In the genomic region with DNA sequence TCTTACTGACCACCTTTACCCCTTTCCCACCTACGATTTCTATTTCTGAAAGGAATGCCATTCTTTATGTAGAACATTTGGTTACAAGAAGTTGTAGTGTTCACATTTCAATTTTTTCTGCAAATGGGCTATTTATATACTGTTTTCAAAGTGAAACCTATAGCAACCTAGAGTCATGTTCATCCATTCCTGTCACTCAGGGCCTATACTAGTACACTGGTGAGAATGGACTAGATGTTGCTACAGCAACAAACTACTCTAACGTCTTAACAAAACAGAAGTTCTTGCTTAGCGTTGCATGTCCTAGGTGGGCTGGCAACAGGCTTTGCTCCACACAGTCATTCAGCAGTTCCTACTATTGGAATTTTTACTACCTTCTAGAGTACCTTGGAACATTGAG, we compare ENCODE assay signal across 23 cellular contexts.
"Had no signal": no experiment of that assay in that cellular context is flagged by ENCODE, and none has a peak within 500 bp of the region (broad histone marks: within the 10 kb centered on the region; RNA-seq: fewer than 3 reads in every experiment).

No MANE protein-coding gene starts in this region.

- H2AFZ ChIP-seq: neural progenitor cell had no signal

- ATAC-seq: esophagus mucosa; heart left ventricle; left colon; natural killer cell treated with Interleukin-12 subunit alpha and Interleukin-12 subunit beta and Interleukin-15 and Interleukin-18, amount 100 ng/mL, for 72 hours; stimulated activated naive B cell treated with anti-CD40 and anti-IgM and Interleukin-4, amounts not matched to agents 10 μg/mL and 1 μg/mL and 100 μg/mL, for 72 hours; stimulated activated naive CD8-positive, alpha-beta T cell treated with anti-CD3 and anti-CD28 coated beads, Interleukin-15, amount 100 ng/mL, for 72 hours; upper lobe of right lung had no signal

- DNase-seq: dorsolateral prefrontal cortex; effector CD8-positive, alpha-beta T cell; heart left ventricle; hippocampal formation; left colon; nucleus accumbens; ovary; spleen; stimulated activated CD4-positive, alpha-beta T cell treated with anti-CD3 and anti-CD28 coated beads, Interleukin-15, amount 100 ng/mL, for 24 hours; stimulated activated CD4-positive, alpha-beta T cell treated with anti-CD3 and anti-CD28 coated beads, Interleukin-1b, Interleukin-23, amount 100 ng/mL, for 48 hours; stimulated activated CD4-positive, alpha-beta T cell treated with anti-CD3 and anti-CD28 coated beads, Interleukin-4, amount 100 ng/mL, for 24 hours; stimulated activated naive B cell treated with anti-CD40 and anti-IgM and Interleukin-4, amounts not matched to agents 10 μg/mL and 1 μg/mL and 100 μg/mL, for 72 hours; stimulated activated naive CD8-positive, alpha-beta T cell treated with anti-CD3 and anti-CD28 coated beads, Interleukin-15, amount 100 ng/mL, for 72 hours; testis; upper lobe of right lung had no signal

- H3K4me1 Mint-ChIP-seq: neural progenitor cell; stimulated activated naive CD8-positive, alpha-beta T cell treated with anti-CD3 and anti-CD28 coated beads, Interleukin-15, amount 100 ng/mL, for 72 hours had no signal

- H3K27ac Mint-ChIP-seq: natural killer cell treated with Interleukin-12 subunit alpha and Interleukin-12 subunit beta and Interleukin-15 and Interleukin-18, amount 100 ng/mL, for 72 hours; neural progenitor cell; stimulated activated naive B cell treated with anti-CD40 and anti-IgM and Interleukin-4, amounts not matched to agents 10 μg/mL and 1 μg/mL and 100 μg/mL, for 72 hours; stimulated activated naive CD8-positive, alpha-beta T cell treated with anti-CD3 and anti-CD28 coated beads, Interleukin-15, amount 100 ng/mL, for 72 hours had no signal

- H3K9me3 Mint-ChIP-seq: natural killer cell treated with Interleukin-12 subunit alpha and Interleukin-12 subunit beta and Interleukin-15 and Interleukin-18, amount 100 ng/mL, for 72 hours; neural progenitor cell; stimulated activated naive B cell treated with anti-CD40 and anti-IgM and Interleukin-4, amounts not matched to agents 10 μg/mL and 1 μg/mL and 100 μg/mL, for 72 hours; stimulated activated naive CD8-positive, alpha-beta T cell treated with anti-CD3 and anti-CD28 coated beads, Interleukin-15, amount 100 ng/mL, for 72 hours had no signal

- H3K27me3 ChIP-seq: dorsolateral prefrontal cortex, heart left ventricle, neural progenitor cell, ovary, right atrium auricular region, spleen, testis, tibial nerve, upper lobe of right lung, vagina had no signal

- H3K4me1 ChIP-seq: heart left ventricle, right atrium auricular region, spleen, testis, tibial nerve, upper lobe of right lung, vagina had no signal

- H3K4me3 Mint-ChIP-seq: natural killer cell treated with Interleukin-12 subunit alpha and Interleukin-12 subunit beta and Interleukin-15 and Interleukin-18, amount 100 ng/mL, for 72 hours; neural progenitor cell; stimulated activated naive B cell treated with anti-CD40 and anti-IgM and Interleukin-4, amounts not matched to agents 10 μg/mL and 1 μg/mL and 100 μg/mL, for 72 hours; stimulated activated naive CD8-positive, alpha-beta T cell treated with anti-CD3 and anti-CD28 coated beads, Interleukin-15, amount 100 ng/mL, for 72 hours had no signal

- H3K9ac ChIP-seq: neural progenitor cell had no signal

- H3K27me3 Mint-ChIP-seq: natural killer cell treated with Interleukin-12 subunit alpha and Interleukin-12 subunit beta and Interleukin-15 and Interleukin-18, amount 100 ng/mL, for 72 hours; stimulated activated naive B cell treated with anti-CD40 and anti-IgM and Interleukin-4, amounts not matched to agents 10 μg/mL and 1 μg/mL and 100 μg/mL, for 72 hours; stimulated activated naive CD8-positive, alpha-beta T cell treated with anti-CD3 and anti-CD28 coated beads, Interleukin-15, amount 100 ng/mL, for 72 hours had no signal

- H3K9me3 ChIP-seq: heart left ventricle, ovary, right atrium auricular region, spleen, testis, tibial nerve, upper lobe of right lung, vagina had no signal

- H3K4me2 ChIP-seq: neural progenitor cell had no signal

- H3K36me3 ChIP-seq: ovary had no signal

- H3K27ac ChIP-seq: coronary artery, dorsolateral prefrontal cortex, heart left ventricle, neural progenitor cell, ovary, right atrium auricular region, spleen, testis, tibial nerve, upper lobe of right lung, vagina had no signal

- H3K4me3 ChIP-seq: coronary artery, dorsolateral prefrontal cortex, heart left ventricle, neural progenitor cell, ovary, right atrium auricular region, spleen, testis, tibial nerve, upper lobe of right lung, vagina had no signal

- FAIRE-seq: frontal cortex had no signal
